ENCODE assay signal across 23 cellular contexts in genomic region chr4:187149229-187149628, GRCh38.
"Had no signal": no experiment of that assay in that cellular context is flagged by ENCODE, and none has a peak within 500 bp of the region (broad histone marks: within the 10 kb centered on the region; RNA-seq: fewer than 3 reads in every experiment).

No MANE protein-coding gene starts in this region.

- H3K9me3 ChIP-seq: esophagus muscularis mucosa, left lung, lower lobe of right lung, mucosa of descending colon had no signal

- H3K4me2 ChIP-seq: hepatocyte had no signal

- DNase-seq: dermis blood vessel endothelial cell; dorsolateral prefrontal cortex; effector CD4-positive, alpha-beta T cell; effector memory CD4-positive, alpha-beta T cell; heart left ventricle; hypothalamus; immature natural killer cell; islet precursor cell; left cardiac atrium; left lung; left ventricle myocardium superior; lower lobe of right lung; mesenchymal stem cell; mucosa of descending colon; naive B cell had no signal

- H3K4me3 ChIP-seq: coronary artery, dorsolateral prefrontal cortex, esophagus muscularis mucosa, gastroesophageal sphincter, heart left ventricle, hepatocyte, left lung, lower lobe of right lung, mucosa of descending colon had no signal

- FAIRE-seq: colon, endothelial cell of umbilical vein, frontal cortex had no signal

- H3K79me2 ChIP-seq: hepatocyte had no signal

- H3K27me3 ChIP-seq: dorsolateral prefrontal cortex, esophagus muscularis mucosa, foreskin keratinocyte, gastroesophageal sphincter, heart left ventricle, hepatocyte, left lung had no signal

- ATAC-seq: gastroesophageal sphincter, heart left ventricle, left cardiac atrium, left lung, left ventricle myocardium superior, lower lobe of right lung, mucosa of descending colon had no signal

- H2AFZ ChIP-seq: hepatocyte had no signal

- H3K27ac ChIP-seq: coronary artery, dorsolateral prefrontal cortex, esophagus muscularis mucosa, foreskin keratinocyte, gastroesophageal sphincter, heart left ventricle, hepatocyte, left lung, lower lobe of right lung had no signal

- H3K36me3 ChIP-seq: esophagus muscularis mucosa, gastroesophageal sphincter, heart left ventricle, left lung, lower lobe of right lung had no signal

- H3K4me1 ChIP-seq: esophagus muscularis mucosa, gastroesophageal sphincter, heart left ventricle, left lung, lower lobe of right lung had no signal
